Comparison of ENCODE assay signal across 15 cellular contexts in genomic region chr2:141317986-141318385, GRCh38.
"Had no signal": no experiment of that assay in that cellular context is flagged by ENCODE, and none has a peak within 500 bp of the region (broad histone marks: within the 10 kb centered on the region; RNA-seq: fewer than 3 reads in every experiment).

No MANE protein-coding gene starts in this region.

- ATAC-seq: activated CD8-positive, alpha-beta memory T cell treated with anti-CD3 and anti-CD28 coated beads, Interleukin-2, amount 10 ng/mL, durations not matched to agents 7 days and 5 days; activated naive CD4-positive, alpha-beta T cell treated with anti-CD3 and anti-CD28 coated beads, Interleukin-2, amount 50 U/mL, for 72 hours; mucosa of descending colon; natural killer cell; right lobe of liver had no signal

- H3K9me3 ChIP-seq: esophagus squamous epithelium, mucosa of descending colon, right lobe of liver, upper lobe of left lung had no signal

- DNase-seq: activated CD4-positive, alpha-beta T cell treated with anti-CD3 and anti-CD28 coated beads, Interleukin-2, amount 50 U/mL, for 4 hours; activated CD8-positive, alpha-beta memory T cell treated with anti-CD3 and anti-CD28 coated beads, Interleukin-2, amount 10 ng/mL, durations not matched to agents 7 days and 5 days; activated effector memory CD4-positive, alpha-beta T cell treated with anti-CD3 and anti-CD28 coated beads, Interleukin-2, amount 50 U/mL, for 16 hours; activated T-cell treated with anti-CD3 and anti-CD28 coated beads, Interleukin-2, amount 50 U/mL, for 24 hours; anterior cingulate cortex; esophagus squamous epithelium; mammary epithelial cell; mucosa of descending colon; natural killer cell; nucleus accumbens; right lobe of liver; stimulated activated CD4-positive, alpha-beta T cell treated with anti-CD3 and anti-CD28 coated beads, Interleukin-12 subunit alpha, Interleukin-12 subunit beta, amount 100 ng/mL, for 4 hours; stimulated activated naive CD4-positive, alpha-beta T cell treated with Interleukin-2 at 50 U/mL for 16 hours; upper lobe of left lung had no signal

- H3K36me3 ChIP-seq: esophagus squamous epithelium, upper lobe of left lung had no signal

- H3K4me3 ChIP-seq: esophagus squamous epithelium, mucosa of descending colon, right lobe of liver, upper lobe of left lung had no signal

- H3K27me3 ChIP-seq: esophagus squamous epithelium, right lobe of liver, upper lobe of left lung had no signal

- H3K4me1 ChIP-seq: esophagus squamous epithelium, right lobe of liver, upper lobe of left lung had no signal

- H3K27ac ChIP-seq: esophagus squamous epithelium, right lobe of liver, upper lobe of left lung had no signal
